Comparison of ENCODE assay signal across 27 cellular contexts in the genomic region with DNA sequence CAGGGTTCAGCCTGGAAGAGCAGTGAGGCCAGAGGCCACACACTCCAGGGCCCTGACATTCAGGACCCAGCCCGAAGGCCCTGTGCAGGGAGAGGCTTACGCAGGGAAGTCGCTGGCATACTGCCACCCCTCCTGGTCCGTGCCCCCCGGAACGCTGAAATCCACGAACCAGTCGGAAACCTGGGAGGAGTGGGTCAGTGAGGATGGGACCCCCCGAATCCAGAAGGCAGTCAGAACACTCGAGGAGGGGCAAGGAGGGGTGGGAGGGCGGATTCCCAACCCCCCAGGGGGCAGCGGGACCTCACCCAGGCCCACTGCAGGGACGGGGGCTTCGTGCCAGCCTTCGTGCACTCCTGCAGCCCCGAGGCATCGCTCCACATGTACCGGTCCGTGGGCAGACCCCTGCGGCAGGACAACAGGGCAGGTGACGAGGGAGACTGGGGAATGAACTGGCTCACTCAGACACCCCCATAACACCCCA. TPM values are rescaled to one million over a fixed set of nuclear protein-coding genes. Genes with fewer than 3 reads are reported as not detected.
"Had no signal": no experiment of that assay in that cellular context is flagged by ENCODE, and none has a peak within 500 bp of the region (broad histone marks: within the 10 kb centered on the region; RNA-seq: fewer than 3 reads in every experiment).

No MANE protein-coding gene starts in this region.

- H3K27me3 ChIP-seq: breast epithelium, esophagus muscularis mucosa, foreskin keratinocyte, right lobe of liver, stomach, thyroid gland, upper lobe of left lung had no signal

- H3K9me3 ChIP-seq: breast epithelium, esophagus muscularis mucosa, right lobe of liver, stomach, thyroid gland, upper lobe of left lung had no signal

- H3K36me3 ChIP-seq: breast epithelium had no signal

- DNase-seq: activated CD4-positive, alpha-beta memory T cell treated with anti-CD3 and anti-CD28 coated beads for 36 hours; activated CD4-positive, alpha-beta T cell treated with anti-CD3 and anti-CD28 coated beads, Interleukin-2, amount 10 ng/mL, durations not matched to agents 24 days and 14 days; activated CD4-positive, CD25-positive, alpha-beta regulatory T cell treated with anti-CD3 and anti-CD28 coated beads, Interleukin-2, amount 50 U/mL, for 72 hours; activated CD8-positive, alpha-beta memory T cell treated with anti-CD3 and anti-CD28 coated beads, Interleukin-2, amount 50 U/mL, for 4 hours; activated gamma-delta T cell; activated naive CD4-positive, alpha-beta T cell treated with anti-CD3 and anti-CD28 coated beads, Interleukin-2, amount 10 ng/mL, durations not matched to agents 7 days and 5 days; activated T-cell treated with anti-CD3 and anti-CD28 coated beads, Interleukin-2, amount 50 U/mL, for 1 hour; amniotic stem cell; central memory CD4-positive, alpha-beta T cell; foreskin keratinocyte; midbrain; occipital lobe; stimulated activated CD4-positive, alpha-beta T cell treated with anti-CD3 and anti-CD28 coated beads, Interleukin-2, amount 100 ng/mL, for 48 hours; stomach; T-helper 17 cell; T1000; thyroid gland; upper lobe of left lung had no signal

- H3K4me1 Mint-ChIP-seq: activated CD4-positive, alpha-beta T cell treated with anti-CD3 and anti-CD28 coated beads, Interleukin-2, amount 10 ng/mL, durations not matched to agents 24 days and 14 days; neural crest cell; T-helper 17 cell had no signal

- H3K4me3 Mint-ChIP-seq: activated CD4-positive, alpha-beta memory T cell treated with anti-CD3 and anti-CD28 coated beads for 36 hours; activated CD4-positive, alpha-beta T cell treated with anti-CD3 and anti-CD28 coated beads, Interleukin-2, amount 10 ng/mL, durations not matched to agents 24 days and 14 days; activated naive CD4-positive, alpha-beta T cell treated with anti-CD3 and anti-CD28 coated beads, Interleukin-2, amount 10 ng/mL, durations not matched to agents 7 days and 5 days; dendritic cell treated with granulocyte-macrophage colony-stimulating factor and Interleukin-4, amounts not matched to agents 40 ng/mL and 50 ng/mL, for 4 days; memory B cell; naive thymus-derived CD8-positive, alpha-beta T cell; neural crest cell; T-helper 17 cell had no signal

- ATAC-seq: naive thymus-derived CD8-positive, alpha-beta T cell; T-helper 17 cell had no signal

- H3K27ac ChIP-seq: breast epithelium, esophagus muscularis mucosa, foreskin keratinocyte, parathyroid adenoma, right lobe of liver, thyroid gland, upper lobe of left lung had no signal

- H3K9me3 Mint-ChIP-seq: activated CD4-positive, alpha-beta memory T cell treated with anti-CD3 and anti-CD28 coated beads for 36 hours; activated CD4-positive, alpha-beta T cell treated with anti-CD3 and anti-CD28 coated beads, Interleukin-2, amount 10 ng/mL, durations not matched to agents 24 days and 14 days; activated naive CD4-positive, alpha-beta T cell treated with anti-CD3 and anti-CD28 coated beads, Interleukin-2, amount 10 ng/mL, durations not matched to agents 7 days and 5 days; dendritic cell treated with granulocyte-macrophage colony-stimulating factor and Interleukin-4, amounts not matched to agents 40 ng/mL and 50 ng/mL, for 4 days; memory B cell; naive thymus-derived CD8-positive, alpha-beta T cell; neural crest cell had no signal

- H3K4me3 ChIP-seq: breast epithelium, esophagus muscularis mucosa, right lobe of liver, stomach, thyroid gland, upper lobe of left lung had no signal

- H3K4me1 ChIP-seq: breast epithelium, esophagus muscularis mucosa, foreskin keratinocyte, parathyroid adenoma, right lobe of liver, thyroid gland, upper lobe of left lung had no signal

- H3K27ac Mint-ChIP-seq: activated CD4-positive, alpha-beta memory T cell treated with anti-CD3 and anti-CD28 coated beads for 36 hours; activated CD4-positive, alpha-beta T cell treated with anti-CD3 and anti-CD28 coated beads, Interleukin-2, amount 10 ng/mL, durations not matched to agents 24 days and 14 days; activated naive CD4-positive, alpha-beta T cell treated with anti-CD3 and anti-CD28 coated beads, Interleukin-2, amount 10 ng/mL, durations not matched to agents 7 days and 5 days; dendritic cell treated with granulocyte-macrophage colony-stimulating factor and Interleukin-4, amounts not matched to agents 40 ng/mL and 50 ng/mL, for 4 days; memory B cell; naive thymus-derived CD8-positive, alpha-beta T cell; T-helper 17 cell had no signal

RNA-seq across cellular contexts. Expression of a gene that starts 13.5 kb away (rescaled TPM):
- total RNA-seq: esophagus muscularis mucosa; naive thymus-derived CD8-positive, alpha-beta T cell; neural crest cell; skeletal muscle tissue; T-helper 17 cell had no signal
